ENCODE assay signal across 11 cellular contexts in the genomic region with DNA sequence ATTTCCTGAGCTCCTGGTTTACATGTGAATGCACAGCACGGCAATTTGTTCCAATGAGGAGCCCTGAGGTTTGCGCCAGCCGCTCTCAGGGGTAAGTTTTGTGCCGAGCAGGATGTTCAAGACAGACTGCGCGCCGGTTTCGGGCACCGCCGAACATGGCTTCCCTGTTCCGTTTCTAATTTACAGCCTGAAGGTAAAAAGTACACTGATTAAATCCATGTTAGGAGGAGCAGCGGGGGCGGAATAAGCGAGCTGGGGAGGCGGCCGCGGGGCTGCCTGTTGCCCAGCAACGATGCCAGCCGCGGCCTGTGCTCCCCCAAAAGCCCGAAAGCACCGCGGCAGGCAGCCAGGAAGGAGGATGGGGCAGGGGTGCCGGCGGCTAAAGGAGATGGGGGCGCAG. TPM values are rescaled to one million over a fixed set of nuclear protein-coding genes. Genes with fewer than 3 reads are reported as not detected.
DNase-seq lines count a peak whose midpoint lies in the region; ATAC-seq and TF ChIP-seq lines count a peak whose summit lies in the region.
"Had no signal": no experiment of that assay in that cellular context is flagged by ENCODE, and none has a peak within 500 bp of the region (broad histone marks: within the 10 kb centered on the region; RNA-seq: fewer than 3 reads in every experiment).

No MANE protein-coding gene starts in this region.

- POLR2A ChIA-PET in activated CD4-positive, alpha-beta T cell treated with anti-CD3 and anti-CD28 coated beads, Interleukin-2, amount 10 ng/mL, durations not matched to agents 7 days and 5 days (lab: Charles Lee) = no interaction called here

- H3K9me3 ChIP-seq in Peyer's patch = no peaks in the 10 kb centered on the region

- no peak for ATAC-seq in stimulated activated memory B cell treated with anti-CD40 and anti-IgM and Interleukin-4, amounts not matched to agents 10 μg/mL and 1 μg/mL and 100 μg/mL, for 72 hours
- ATAC-seq in HG03565 (IDR thresholded peaks at IDR 0.05; ENCODE audit: unreplicated experiment) = no peak
- ATAC-seq in GM19463 (IDR thresholded peaks at IDR 0.05; ENCODE audit: unreplicated experiment) = no peak

- peak overlapping the region; percentile 45 for H3K4me3 Mint-ChIP-seq in activated CD4-positive, alpha-beta T cell treated with anti-CD3 and anti-CD28 coated beads, Interleukin-2, amount 10 ng/mL, durations not matched to agents 7 days and 5 days
- peak overlapping the region; percentile 60 for H3K4me3 Mint-ChIP-seq in stimulated activated memory B cell treated with anti-CD40 and anti-IgM and Interleukin-4, amounts not matched to agents 10 μg/mL and 1 μg/mL and 100 μg/mL, for 72 hours
- H3K4me3 Mint-ChIP-seq: H9 had no signal

- H3K4me3 ChIP-seq in Peyer's patch (peak overlapping the region; percentile 4 to 42 (median 24)), epithelial cell of proximal tubule (ENCODE audit: low read depth, low read length) (peak overlapping the region; percentile 11)
- H3K4me3 ChIP-seq: smooth muscle cell had no signal

- no peaks in the 10 kb centered on the region for H3K27me3 ChIP-seq in Peyer's patch

- CTCF ChIA-PET in activated CD4-positive, alpha-beta T cell treated with anti-CD3 and anti-CD28 coated beads, Interleukin-2, amount 10 ng/mL, durations not matched to agents 7 days and 5 days (lab: Charles Lee) = interaction anchor here (0.7 to 4.7 kb wide), 27 partner anchors 10 to 579 kb away, joined by 3 to 45 read pairs (median 4); a partner anchor contains a TSS

- no peak overlapping the region for H3K27ac Mint-ChIP-seq in activated CD4-positive, alpha-beta T cell treated with anti-CD3 and anti-CD28 coated beads, Interleukin-2, amount 10 ng/mL, durations not matched to agents 7 days and 5 days
- H3K27ac Mint-ChIP-seq in stimulated activated memory B cell treated with anti-CD40 and anti-IgM and Interleukin-4, amounts not matched to agents 10 μg/mL and 1 μg/mL and 100 μg/mL, for 72 hours = peak overlapping the region; percentile 57
- H3K27ac Mint-ChIP-seq: H9 had no signal

- H3K4me1 ChIP-seq in Peyer's patch = peaks cover 0 to 10% (median 0%) of the 10 kb centered on the region in 4 donors

- no peaks in the 10 kb centered on the region for H3K9me3 Mint-ChIP-seq in activated CD4-positive, alpha-beta T cell treated with anti-CD3 and anti-CD28 coated beads, Interleukin-2, amount 10 ng/mL, durations not matched to agents 7 days and 5 days
- no peaks in the 10 kb centered on the region for H3K9me3 Mint-ChIP-seq in stimulated activated memory B cell treated with anti-CD40 and anti-IgM and Interleukin-4, amounts not matched to agents 10 μg/mL and 1 μg/mL and 100 μg/mL, for 72 hours

- H3K36me3 ChIP-seq in Peyer's patch = peaks cover 0 to 11% (median 0%) of the 10 kb centered on the region in 3 donors

- H3K4me1 Mint-ChIP-seq in activated CD4-positive, alpha-beta T cell treated with anti-CD3 and anti-CD28 coated beads, Interleukin-2, amount 10 ng/mL, durations not matched to agents 7 days and 5 days = peaks cover 12% of the 10 kb centered on the region
- peaks cover 29% of the 10 kb centered on the region for H3K4me1 Mint-ChIP-seq in stimulated activated memory B cell treated with anti-CD40 and anti-IgM and Interleukin-4, amounts not matched to agents 10 μg/mL and 1 μg/mL and 100 μg/mL, for 72 hours

- TF ChIP-seq CTCF in Peyer's patch (IDR thresholded peaks at IDR 0.05) (no peak), epithelial cell of proximal tubule (conservative IDR thresholded peaks at IDR 0.05; ENCODE audit: low read depth, low read length) (no peak)

- peaks cover 47% of the 10 kb centered on the region for H3K27me3 Mint-ChIP-seq in activated CD4-positive, alpha-beta T cell treated with anti-CD3 and anti-CD28 coated beads, Interleukin-2, amount 10 ng/mL, durations not matched to agents 7 days and 5 days
- peaks cover 45% of the 10 kb centered on the region for H3K27me3 Mint-ChIP-seq in stimulated activated memory B cell treated with anti-CD40 and anti-IgM and Interleukin-4, amounts not matched to agents 10 μg/mL and 1 μg/mL and 100 μg/mL, for 72 hours

- H3K27ac ChIP-seq in Peyer's patch = peak overlapping the region in 3 of 4 donors; percentile 61 to 85 (median 82)

- TF ChIP-seq POLR2A in Peyer's patch (IDR thresholded peaks at IDR 0.05) = no peak

- DNase-seq in activated CD4-positive, alpha-beta T cell treated with anti-CD3 and anti-CD28 coated beads, Interleukin-2, amount 10 ng/mL, durations not matched to agents 7 days and 5 days = no peak
- DNase-seq in activated CD4-positive, alpha-beta T cell treated with anti-CD3 and anti-CD28 coated beads for 4 hours = no peak
- DNase-seq in Peyer's patch (peak in 1 of 3 donors; percentile 62), epithelial cell of proximal tubule (ENCODE audit: low read depth) (no peak), HPDE6-E6E7 (ENCODE audit: extremely low spot score) (no peak)

- H3K36me3 Mint-ChIP-seq in activated CD4-positive, alpha-beta T cell treated with anti-CD3 and anti-CD28 coated beads, Interleukin-2, amount 10 ng/mL, durations not matched to agents 7 days and 5 days (ENCODE audit: low read depth) = no peaks in the 10 kb centered on the region
- no peaks in the 10 kb centered on the region for H3K36me3 Mint-ChIP-seq in stimulated activated memory B cell treated with anti-CD40 and anti-IgM and Interleukin-4, amounts not matched to agents 10 μg/mL and 1 μg/mL and 100 μg/mL, for 72 hours

RNA-seq across cellular contexts. Expression of a gene that starts 6.4 kb away (rescaled TPM):
- total RNA-seq in activated CD4-positive, alpha-beta T cell treated with anti-CD3 and anti-CD28 coated beads, Interleukin-2, amount 10 ng/mL, durations not matched to agents 7 days and 5 days = not detected
- total RNA-seq in Peyer's patch (100 to 1,000 TPM in 2 of 4 donors, 10 to 100 TPM in 2; 13.2 to 128 (median 97.5) TPM), epithelial cell of proximal tubule (0.06 and 0.22 TPM in 2 replicates)
- total RNA-seq: LHCN-M2 had no signal

RNA-seq across cellular contexts. Expression of a gene that starts 11.0 kb away (rescaled TPM):
- total RNA-seq in activated CD4-positive, alpha-beta T cell treated with anti-CD3 and anti-CD28 coated beads, Interleukin-2, amount 10 ng/mL, durations not matched to agents 7 days and 5 days = under 1 TPM; 0.42 to 0.98 TPM
- total RNA-seq in Peyer's patch (100 to 1,000 TPM in 2 of 4 donors, 10 to 100 TPM in 2; 14.9 to 200 (median 95.3) TPM), epithelial cell of proximal tubule (6.3 and 8.0 TPM in 2 replicates)

RNA-seq across cellular contexts. Expression of a gene that starts 42.4 kb away (rescaled TPM):
- 10 to 100 TPM; 20.5 to 21.6 TPM for total RNA-seq in activated CD4-positive, alpha-beta T cell treated with anti-CD3 and anti-CD28 coated beads, Interleukin-2, amount 10 ng/mL, durations not matched to agents 7 days and 5 days
- total RNA-seq in Peyer's patch = 10 to 100 TPM; 33.6 to 85.8 (median 56.2) TPM
- total RNA-seq in epithelial cell of proximal tubule = 38.1 and 51.5 TPM in 2 replicates

RNA-seq across cellular contexts. Expression of a gene that starts 46.8 kb away (rescaled TPM):
- total RNA-seq in activated CD4-positive, alpha-beta T cell treated with anti-CD3 and anti-CD28 coated beads, Interleukin-2, amount 10 ng/mL, durations not matched to agents 7 days and 5 days = under 1 TPM; 0.87 to 0.89 TPM
- total RNA-seq in Peyer's patch (under 1 TPM in 1 of 4 donors, not detected in 3; 0.66 TPM), epithelial cell of proximal tubule (0.14 and 0.52 TPM in 2 replicates)
- total RNA-seq: LHCN-M2 had no signal

RNA-seq across cellular contexts. Expression of a gene that starts 47.0 kb away (rescaled TPM):
- 100 to 1,000 TPM; 304 to 328 TPM for total RNA-seq in activated CD4-positive, alpha-beta T cell treated with anti-CD3 and anti-CD28 coated beads, Interleukin-2, amount 10 ng/mL, durations not matched to agents 7 days and 5 days
- 100 to 1,000 TPM in 3 of 4 donors, 10 to 100 TPM in 1; 71.8 to 366 (median 196) TPM for total RNA-seq in Peyer's patch
- 288 and 304 TPM in 2 replicates for total RNA-seq in epithelial cell of proximal tubule

Comparison
In these comparisons a context has a peak if more than half of its experiments do, and no peak if none do; other contexts are left out.
1. RNA of a gene that starts 6.4 kb away (total RNA-seq): 13.2 to 128 TPM in Peyer's patch; 0.06 to 0.22 TPM in epithelial cell of proximal tubule and not detected in activated CD4-positive, alpha-beta T cell treated with anti-CD3 and anti-CD28 coated beads, Interleukin-2, amount 10 ng/mL, durations not matched to agents 7 days and 5 days; every median in the first group is over 10 times any median in the second.